2 cellular contexts compared by ENCODE assay signal in genomic region chr3:128483657-128484403, GRCh38.
A peak's percentile ranks its signal among the peaks of the same experiment; 100 is the strongest.
TF ChIP-seq lines count a peak whose summit lies in the region.

No MANE protein-coding gene starts in this region.

TF ChIP-seq in HEK293, 187 proteins besides CTCF, POLR2A, EP300 and RAD21 (continued from another document):
- peak; percentile 50; the same call in 1 of the 2 replicates for TF ChIP-seq ZNF600 (tag by site-specific recombination; IDR thresholded peaks at IDR 0.05)
- no peak for TF ChIP-seq EGR2 (tag by site-specific recombination; IDR thresholded peaks at IDR 0.05; ENCODE audit: low read depth)

TF ChIP-seq in H1, 55 proteins besides CTCF, POLR2A, EP300 and RAD21 (continued from another document):
- TF ChIP-seq MAX (IDR thresholded peaks at IDR 0.05) (no peak), RBBP5 (IDR thresholded peaks at IDR 0.05; ENCODE audit: borderline replicate concordance, low read depth, low read length) (no peak), CTBP2 (IDR thresholded peaks at IDR 0.05; ENCODE audit: borderline replicate concordance, insufficient read depth, insufficient read length, low read length) (peak; percentile 77), SRF (IDR thresholded peaks at IDR 0.05; ENCODE audit: low read depth, low read length) (no peak), SAP30 (IDR thresholded peaks at IDR 0.05; ENCODE audit: insufficient read depth, insufficient replicate concordance, low read length) (no peak), HDAC2 (IDR thresholded peaks at IDR 0.05; ENCODE audit: borderline replicate concordance in 1 of 2, low read depth in 2 of 2, low read length in 2 of 2) (no peak), SUZ12 (IDR thresholded peaks at IDR 0.05; ENCODE audit: low read length) (peak; percentile 79), RXRA (IDR thresholded peaks at IDR 0.05; ENCODE audit: insufficient read depth, low read depth, low read length) (no peak), CBX5 (IDR thresholded peaks at IDR 0.05; ENCODE audit: low read depth, low read length) (no peak), TCF12 (IDR thresholded peaks at IDR 0.05; ENCODE audit: low read depth, low read length) (no peak), PHF8 (conservative IDR thresholded peaks at IDR 0.05; ENCODE audit: low read depth, low read length) (no peak), BACH1 (IDR thresholded peaks at IDR 0.05; ENCODE audit: low read length) (no peak), RNF2 (IDR thresholded peaks at IDR 0.05; ENCODE audit: borderline replicate concordance, low read depth, low read length, missing control alignments, poor library complexity, severe bottlenecking) (no peak), SP1 (IDR thresholded peaks at IDR 0.05; ENCODE audit: low read depth, low read length) (0 out of 2 replicates have a peak, but pooled peaks have one; percentile 1), SIRT6 (IDR thresholded peaks at IDR 0.05; ENCODE audit: low read length) (no peak), SIN3A (conservative IDR thresholded peaks at IDR 0.05 in 1 of 2, IDR thresholded peaks at IDR 0.05 in 1 of 2; ENCODE audit: low read depth in 1 of 2, low read length in 2 of 2) (0 out of 4 replicates have a peak, but pooled peaks of 1 of the 2 experiments have one; percentile 27)
